Comparison of ENCODE assay signal across 33 cellular contexts in genomic region chr13:28553971-28554370, GRCh38. TPM values are rescaled to one million over a fixed set of nuclear protein-coding genes. Genes with fewer than 3 reads are reported as not detected.
"Had no signal": no experiment of that assay in that cellular context is flagged by ENCODE, and none has a peak within 500 bp of the region (broad histone marks: within the 10 kb centered on the region; RNA-seq: fewer than 3 reads in every experiment).

No MANE protein-coding gene starts in this region.

- H3K9me3 ChIP-seq: Peyer's patch had no signal

- H3K4me1 ChIP-seq: Peyer's patch had no signal

- H3K27ac ChIP-seq: Peyer's patch, RWPE1, VCaP had no signal

- DNase-seq: activated B cell treated with CpG ODN at 0.5 μM for 24 hours; activated CD4-positive, alpha-beta memory T cell treated with anti-CD3 and anti-CD28 coated beads, Interleukin-2, amount 10 ng/mL, durations not matched to agents 7 days and 5 days; activated CD4-positive, alpha-beta T cell treated with anti-CD3 and anti-CD28 coated beads for 4 hours; activated CD4-positive, alpha-beta T cell treated with anti-CD3 and anti-CD28 coated beads, Interleukin-2, amount 50 U/mL, for 1 hour; activated CD4-positive, CD25-positive, alpha-beta regulatory T cell treated with anti-CD3 and anti-CD28 coated beads, Interleukin-2, amount 50 U/mL, for 72 hours; activated CD8-positive, alpha-beta memory T cell treated with anti-CD3 and anti-CD28 coated beads for 24 hours; activated CD8-positive, alpha-beta memory T cell treated with anti-CD3 and anti-CD28 coated beads, Interleukin-2, amount 10 ng/mL, durations not matched to agents 7 days and 5 days; activated CD8-positive, alpha-beta memory T cell treated with anti-CD3 and anti-CD28 coated beads, Interleukin-2, amount 50 U/mL, for 48 hours; activated effector memory CD4-positive, alpha-beta T cell treated with Interleukin-2 at 50 U/mL for 16 hours; activated naive CD4-positive, alpha-beta T cell treated with anti-CD3 and anti-CD28 coated beads, Interleukin-2, amount 10 ng/mL, durations not matched to agents 7 days and 5 days; activated naive CD8-positive, alpha-beta T cell treated with anti-CD3 and anti-CD28 coated beads, Interleukin-2, amount 50 U/mL, for 24 hours; activated T-cell treated with anti-CD3 and anti-CD28 coated beads, Interleukin-2, amount 50 U/mL, for 48 hours; anterior cingulate cortex; KG1; MM.1S; NCI-H1092; NCI-H146; NCI-H187; NCI-H2081; NCI-H345; NCI-H524 treated with DMSO at 0.1 percent for 48 hours; PC-3; Peyer's patch; SIG-M5; SW 1271; T-helper 1 cell; T-helper 2 cell; T-helper 9 cell had no signal

- H3K27me3 ChIP-seq: Peyer's patch had no signal

- H3K4me3 ChIP-seq: Peyer's patch had no signal

- H3K36me3 ChIP-seq: Peyer's patch had no signal

RNA-seq across cellular contexts. Expression of gene FLT1, which starts 59.0 kb away (rescaled TPM):
- total RNA-seq: bronchial epithelial cell, LHCN-M2, NCI-H460 had no signal
